In genomic region chr12:64042901-64043300, GRCh38 we compare ENCODE assay signal across 24 cellular contexts.
DNase-seq lines count a peak whose midpoint lies in the region; ATAC-seq and TF ChIP-seq lines count a peak whose summit lies in the region.
"Had no signal": no experiment of that assay in that cellular context is flagged by ENCODE, and none has a peak within 500 bp of the region (broad histone marks: within the 10 kb centered on the region; RNA-seq: fewer than 3 reads in every experiment).

No MANE protein-coding gene starts in this region.

- H3K27ac ChIP-seq in osteoblast (ENCODE audit: low read depth, low read length): peak overlapping the region; percentile 36
- H3K27ac ChIP-seq: adrenal gland; BLaER1 treated with 17β-estradiol and CSF1 and Interleukin-3, amounts not matched to agents 10 nM and 100 nM; left lung; sigmoid colon; stomach; upper lobe of right lung had no signal

- no peak overlapping the region for H2AFZ ChIP-seq in osteoblast (ENCODE audit: low read length)

- H3K4me3 ChIP-seq in AG10803 (ENCODE audit: low read length) (peak overlapping the region; percentile 33), NB4 (ENCODE audit: low read depth, low read length) (no peak overlapping the region), osteoblast (ENCODE audit: insufficient read depth, low read length) (no peak overlapping the region), lower leg skin (ENCODE audit: low read depth, poor library complexity, severe bottlenecking) (no peak overlapping the region)
- H3K4me3 ChIP-seq: adrenal gland; BLaER1 treated with 17β-estradiol and CSF1 and Interleukin-3, amounts not matched to agents 10 nM and 100 nM; left lung; sigmoid colon; stomach; upper lobe of right lung had no signal

- DNase-seq in AG10803 (ENCODE audit: low read depth): peak; percentile 94
- DNase-seq in NB4 (ENCODE audit: low read depth): peak; percentile 4
- DNase-seq in dermis blood vessel endothelial cell: peak; percentile 29
- no peak for DNase-seq in osteoblast (ENCODE audit: insufficient read length, low spot score, missing footprints)
- DNase-seq in lower leg skin (ENCODE audit: low spot score in 2 of 2): no peak
- DNase-seq in NCI-H2196 (lab: John Stamatoyannopoulos, UW; ENCODE audit: unreplicated experiment): no peak
- no peak for DNase-seq in left cardiac atrium
- DNase-seq: activated CD4-positive, alpha-beta T cell treated with anti-CD3 and anti-CD28 coated beads, Interleukin-2, amount 10 ng/mL, durations not matched to agents 7 days and 5 days; activated CD8-positive, alpha-beta memory T cell treated with anti-CD3 and anti-CD28 coated beads, Interleukin-2, amount 50 U/mL, for 4 hours; activated effector memory CD4-positive, alpha-beta T cell treated with Interleukin-2 at 50 U/mL for 16 hours; adrenal gland; central memory CD4-positive, alpha-beta T cell; foreskin melanocyte; GDM1; left lung; MM.1S; NCI-H1694 treated with DMSO at 0.1 percent for 48 hours; nucleus accumbens; sigmoid colon; stimulated activated CD4-positive, alpha-beta T cell treated with anti-CD3 and anti-CD28 coated beads, Interleukin-2, amount 100 ng/mL, for 48 hours; stomach; upper lobe of right lung had no signal

- TF ChIP-seq POLR2A in NB4 (IDR thresholded peaks at IDR 0.05; ENCODE audit: extremely low read depth, insufficient read length): no peak
- TF ChIP-seq POLR2A in lower leg skin (IDR thresholded peaks at IDR 0.05): no peak

- TF ChIP-seq CTCF in AG10803 (conservative IDR thresholded peaks at IDR 0.05; ENCODE audit: low read length): no peak
- no peak for TF ChIP-seq CTCF in NB4 (IDR thresholded peaks at IDR 0.05; ENCODE audit: low read depth, low read length)
- no peak for TF ChIP-seq CTCF in osteoblast (IDR thresholded peaks at IDR 0.05; ENCODE audit: extremely low read depth, low read depth, low read length)
- TF ChIP-seq CTCF in lower leg skin (IDR thresholded peaks at IDR 0.05): no peak

- H3K4me1 ChIP-seq in osteoblast (ENCODE audit: insufficient read depth, low read length): peaks cover 19% of the 10 kb centered on the region
- H3K4me1 ChIP-seq: left lung, upper lobe of right lung had no signal

- no peaks in the 10 kb centered on the region for H3K27me3 ChIP-seq in osteoblast (ENCODE audit: insufficient read depth, low read length)
- H3K27me3 ChIP-seq: adrenal gland; BLaER1 treated with 17β-estradiol and CSF1 and Interleukin-3, amounts not matched to agents 10 nM and 100 nM; left lung; sigmoid colon; stomach; upper lobe of right lung had no signal

- no peaks in the 10 kb centered on the region for H3K9me3 ChIP-seq in osteoblast (ENCODE audit: low read depth, low read length)
- H3K9me3 ChIP-seq: adrenal gland; BLaER1 treated with 17β-estradiol and CSF1 and Interleukin-3, amounts not matched to agents 10 nM and 100 nM; left lung; sigmoid colon; stomach; upper lobe of right lung had no signal

- H3K36me3 ChIP-seq in osteoblast (ENCODE audit: insufficient read depth, low read length): no peaks in the 10 kb centered on the region
- H3K36me3 ChIP-seq: adrenal gland; BLaER1 treated with 17β-estradiol and CSF1 and Interleukin-3, amounts not matched to agents 10 nM and 100 nM; left lung; sigmoid colon; stomach; upper lobe of right lung had no signal

- no peaks in the 10 kb centered on the region for H4K20me1 ChIP-seq in osteoblast (ENCODE audit: insufficient read depth, low read length)
- H4K20me1 ChIP-seq: BLaER1 treated with 17β-estradiol and CSF1 and Interleukin-3, amounts not matched to agents 10 nM and 100 nM had no signal

- intact Hi-C loops in lower leg skin (cut with DNase I; ENCODE audit: low total_unique reads): no loop called here
- intact Hi-C loops in left cardiac atrium (cut with DNase I): no loop called here

- peak overlapping the region; percentile 49 for H3K4me2 ChIP-seq in osteoblast (ENCODE audit: insufficient read depth, low read length)

- H3K79me2 ChIP-seq in osteoblast (ENCODE audit: insufficient read depth, low read length): peaks cover 26% of the 10 kb centered on the region

- ATAC-seq in left cardiac atrium: no peak
- ATAC-seq: HepG2, left lung, upper lobe of right lung had no signal

- WGBS in lower leg skin, 2 donors: 71 to 83% methylated on average over 3 of the region's 3 CpGs

Comparison
In these comparisons a context has a peak if more than half of its experiments do, and no peak if none do; other contexts are left out.
1. DNase-seq: peak in AG10803 (single experiment), NB4 (single experiment) and dermis blood vessel endothelial cell (single experiment); none in osteoblast (single experiment), lower leg skin (0 of 2), NCI-H2196 (single experiment) and left cardiac atrium (single experiment).